Comparison of ENCODE assay signal across 16 cellular contexts in the genomic region with DNA sequence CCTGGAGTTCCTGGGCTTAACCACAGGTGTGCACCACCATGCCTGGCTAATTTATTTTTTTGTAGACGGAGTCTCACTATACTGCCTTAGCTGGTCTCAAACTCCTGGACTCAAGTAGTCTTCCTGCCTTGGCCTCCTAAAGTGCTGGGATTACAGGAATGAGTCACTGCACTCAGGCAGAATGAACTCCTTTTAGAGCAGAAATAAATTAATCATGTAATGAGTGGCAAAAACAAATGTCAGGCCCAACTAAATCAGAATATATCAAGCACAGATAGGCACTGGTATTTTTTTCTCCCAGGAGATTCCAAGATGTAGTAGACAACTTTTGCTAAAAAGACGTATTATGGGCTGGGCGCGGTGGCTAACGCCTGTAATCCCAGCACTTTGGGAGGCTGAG. TPM values are rescaled to one million over a fixed set of nuclear protein-coding genes. Genes with fewer than 3 reads are reported as not detected.
DNase-seq lines count a peak whose midpoint lies in the region; ATAC-seq and TF ChIP-seq lines count a peak whose summit lies in the region.
"Had no signal": no experiment of that assay in that cellular context is flagged by ENCODE, and none has a peak within 500 bp of the region (broad histone marks: within the 10 kb centered on the region; RNA-seq: fewer than 3 reads in every experiment).

No MANE protein-coding gene starts in this region.

- no peak overlapping the region for H3K4me3 ChIP-seq in fibroblast of the aortic adventitia (ENCODE audit: low read depth, low read length)
- H3K4me3 ChIP-seq: mucosa of descending colon, sigmoid colon, upper lobe of left lung had no signal

- CTCF ChIA-PET in T-cell (lab: Charles Lee), result interaction anchor here in 1 of 2 donors (0.9 to 1.3 kb wide), 2 partner anchors 8 to 30 kb away, joined by 4 to 10 read pairs; no protein-coding TSS in a partner anchor

- H3K36me3 Mint-ChIP-seq in stimulated activated naive CD8-positive, alpha-beta T cell treated with anti-CD3 and anti-CD28 coated beads, Interleukin-15, Interleukin-2, amounts not matched to agents 100 ng/mL and 50 ng/mL, for 24 hours (ENCODE audit: low read depth), result peaks cover 68% of the 10 kb centered on the region
- peaks cover 38% of the 10 kb centered on the region for H3K36me3 Mint-ChIP-seq in T-cell

- ATAC-seq in stimulated activated naive CD8-positive, alpha-beta T cell treated with anti-CD3 and anti-CD28 coated beads, Interleukin-15, Interleukin-2, amounts not matched to agents 100 U/mL and 50 U/mL, for 24 hours, result no peak
- no peak for ATAC-seq in T-cell (replicated peaks in 1 of 4)
- ATAC-seq: mucosa of descending colon, T-helper 17 cell had no signal

- H3K9me3 Mint-ChIP-seq in stimulated activated naive CD8-positive, alpha-beta T cell treated with anti-CD3 and anti-CD28 coated beads, Interleukin-15, Interleukin-2, amounts not matched to agents 100 ng/mL and 50 ng/mL, for 24 hours, result no peaks in the 10 kb centered on the region
- no peaks in the 10 kb centered on the region for H3K9me3 Mint-ChIP-seq in T-cell

- H3K4me3 Mint-ChIP-seq in stimulated activated naive CD8-positive, alpha-beta T cell treated with anti-CD3 and anti-CD28 coated beads, Interleukin-15, Interleukin-2, amounts not matched to agents 100 ng/mL and 50 ng/mL, for 24 hours, result peak overlapping the region; percentile 98
- H3K4me3 Mint-ChIP-seq in T-cell, result peak overlapping the region in 2 of 3 donors; percentile 13 to 98

- POLR2A ChIA-PET in T-cell (lab: Charles Lee), result no interaction called here

- H3K4me1 Mint-ChIP-seq in stimulated activated naive CD8-positive, alpha-beta T cell treated with anti-CD3 and anti-CD28 coated beads, Interleukin-15, Interleukin-2, amounts not matched to agents 100 ng/mL and 50 ng/mL, for 24 hours (ENCODE audit: low read depth), result peaks cover 48% of the 10 kb centered on the region
- H3K4me1 Mint-ChIP-seq in T-cell, result peaks cover 28 to 41% (median 41%) of the 10 kb centered on the region in 3 donors

- TF ChIP-seq CTCF in fibroblast of the aortic adventitia (IDR thresholded peaks at IDR 0.05; ENCODE audit: insufficient read depth, low read length), result no peak

- no peaks in the 10 kb centered on the region for H3K27me3 Mint-ChIP-seq in stimulated activated naive CD8-positive, alpha-beta T cell treated with anti-CD3 and anti-CD28 coated beads, Interleukin-15, Interleukin-2, amounts not matched to agents 100 ng/mL and 50 ng/mL, for 24 hours
- H3K27me3 Mint-ChIP-seq in T-cell, result no peaks in the 10 kb centered on the region
- H3K27me3 Mint-ChIP-seq: T-helper 17 cell had no signal

- H3K27ac Mint-ChIP-seq in stimulated activated naive CD8-positive, alpha-beta T cell treated with anti-CD3 and anti-CD28 coated beads, Interleukin-15, Interleukin-2, amounts not matched to agents 100 ng/mL and 50 ng/mL, for 24 hours, result peak overlapping the region; percentile 84
- H3K27ac Mint-ChIP-seq in T-cell, result peak overlapping the region in 1 of 2 donors; percentile 98

- DNase-seq in stimulated activated naive CD8-positive, alpha-beta T cell treated with anti-CD3 and anti-CD28 coated beads, Interleukin-15, Interleukin-2, amounts not matched to agents 100 U/mL and 50 U/mL, for 24 hours, result no peak
- no peak for DNase-seq in T-cell
- DNase-seq in fibroblast of the aortic adventitia (ENCODE audit: low read depth), result peak; percentile 11
- no peak for DNase-seq in SW480 (ENCODE audit: low spot score)
- no peak for DNase-seq in stimulated activated CD4-positive, alpha-beta T cell treated with anti-CD3 and anti-CD28 coated beads, Interleukin-1b, Interleukin-23, amount 100 ng/mL, for 48 hours
- DNase-seq in NCI-H1417 treated with DMSO at 0.1 percent for 48 hours (lab: John Stamatoyannopoulos, UW), result no peak
- no peak for DNase-seq in NCI-H1048 (lab: John Stamatoyannopoulos, UW)
- DNase-seq: AML-193, GOT3, mucosa of descending colon, NCI-H2081, sigmoid colon, T-helper 17 cell, upper lobe of left lung had no signal

RNA-seq across cellular contexts. Expression of gene RPS10, which starts 2.6 kb away (rescaled TPM):
- 1,000 to 10,000 TPM; 2,352 to 2,733 (median 2,512) TPM for total RNA-seq in T-cell
- 1,593 and 2,945 TPM in 2 replicates for total RNA-seq in fibroblast of the aortic adventitia (ENCODE audit: low replicate concordance)

RNA-seq across cellular contexts. Expression of gene NUDT3, which starts 30.8 kb away (rescaled TPM):
- 10 to 100 TPM; 23.5 to 31.0 (median 28.9) TPM for total RNA-seq in T-cell
- 24.4 and 34.6 TPM in 2 replicates for total RNA-seq in fibroblast of the aortic adventitia (ENCODE audit: low replicate concordance)

RNA-seq across cellular contexts. Expression of gene PACSIN1, which starts 42.6 kb away (rescaled TPM):
- 1 to 10 TPM in 4 of 5 donors, under 1 TPM in 1; 0.86 to 3.2 (median 2.4) TPM for total RNA-seq in T-cell
- not detected in 2 replicates for total RNA-seq in fibroblast of the aortic adventitia (ENCODE audit: low replicate concordance)
- total RNA-seq: bronchial epithelial cell had no signal
